ENCODE assay signal across 8 cellular contexts in the genomic region with DNA sequence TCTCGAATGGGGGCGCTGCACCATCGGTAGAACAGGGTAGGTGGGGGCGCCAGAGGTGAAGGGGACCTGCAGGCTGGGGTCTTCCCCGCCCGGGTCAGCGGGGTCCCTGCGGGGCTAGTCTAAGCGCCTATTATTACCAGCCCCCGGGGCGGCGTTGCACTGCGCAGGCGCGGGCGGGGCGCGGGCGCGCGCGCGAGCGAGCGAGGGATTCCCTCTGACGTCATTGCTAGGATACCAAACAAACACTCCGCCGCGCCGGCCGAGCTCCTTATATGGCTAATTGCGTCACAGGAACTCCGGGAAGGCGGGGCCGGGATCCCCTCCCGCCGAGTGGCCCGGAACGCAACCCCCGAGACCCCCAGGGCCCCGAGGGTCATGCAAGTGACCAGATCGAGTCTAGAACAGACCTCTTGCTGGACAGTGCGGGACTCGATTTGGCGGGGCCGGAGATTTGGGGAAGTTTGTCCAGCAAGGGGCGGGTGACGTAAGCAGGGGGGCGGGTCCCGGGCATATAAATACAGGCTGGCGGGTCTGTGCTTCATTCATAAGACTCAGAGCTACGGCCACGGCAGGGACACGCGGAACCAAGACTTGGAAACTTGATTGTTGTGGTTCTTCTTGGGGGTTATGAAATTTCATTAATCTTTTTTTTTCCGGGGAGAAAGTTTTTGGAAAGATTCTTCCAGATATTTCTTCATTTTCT. TPM values are rescaled to one million over a fixed set of nuclear protein-coding genes. Genes with fewer than 3 reads are reported as not detected.
DNase-seq lines count a peak whose midpoint lies in the region; ATAC-seq and TF ChIP-seq lines count a peak whose summit lies in the region.

A gene (plus strand): TSS at position 541 of the 703 bp plus-strand sequence. CDS start 591 bp downstream, outside the sequence.

- H3K27ac Mint-ChIP-seq in activated CD4-positive, alpha-beta memory T cell treated with anti-CD3 and anti-CD28 coated beads for 36 hours: peak within 1 kb of the TSS; percentile 84

- intact Hi-C loops in activated CD4-positive, alpha-beta memory T cell treated with anti-CD3 and anti-CD28 coated beads for 36 hours (cut with micrococcal nuclease): loop anchor here (1.0 kb wide), 1 partner anchor 17 kb away; no protein-coding TSS in a partner anchor
- intact Hi-C loops in dorsolateral prefrontal cortex (cut with DNase I): loop anchor here in 1 of 2 donors (5.0 kb wide), 1 partner anchor 510 kb away; a partner anchor contains a TSS
- intact Hi-C loops in lower leg skin (cut with DNase I; ENCODE audit: low total_unique reads): no loop called here

- H3K4me1 Mint-ChIP-seq in activated CD4-positive, alpha-beta memory T cell treated with anti-CD3 and anti-CD28 coated beads for 36 hours (ENCODE audit: low read depth): peaks cover 28% of the 10 kb centered on the region

- peak within 1 kb of the TSS in 57 of 59 donors; percentile 6 to 98 (median 92) for H3K27ac ChIP-seq in dorsolateral prefrontal cortex

- peak in 1 of 2 donors; percentile 97 for TF ChIP-seq POLR2A in lower leg skin (IDR thresholded peaks at IDR 0.05)

- CTCF ChIA-PET in activated CD4-positive, alpha-beta memory T cell treated with anti-CD3 and anti-CD28 coated beads for 36 hours (lab: Charles Lee): interaction anchor here (0.5 to 5.0 kb wide), 11 partner anchors 11 to 219 kb away, joined by 3 to 89 read pairs (median 4); no protein-coding TSS in a partner anchor

- peaks cover 1% of the 10 kb centered on the region for H3K27me3 Mint-ChIP-seq in activated CD4-positive, alpha-beta memory T cell treated with anti-CD3 and anti-CD28 coated beads for 36 hours

- peak within 1 kb of the TSS; percentile 87 for H3K4me3 Mint-ChIP-seq in activated CD4-positive, alpha-beta memory T cell treated with anti-CD3 and anti-CD28 coated beads for 36 hours

- peak within 1 kb of the TSS; percentile 46 to 97 (median 77) for H3K4me3 ChIP-seq in dorsolateral prefrontal cortex
- H3K4me3 ChIP-seq in lower leg skin (ENCODE audit: low read depth, poor library complexity, severe bottlenecking): peak within 1 kb of the TSS; percentile 30

- no peaks in the 10 kb centered on the region for H3K27me3 ChIP-seq in dorsolateral prefrontal cortex

- no peaks in the 10 kb centered on the region for H3K9me3 Mint-ChIP-seq in activated CD4-positive, alpha-beta memory T cell treated with anti-CD3 and anti-CD28 coated beads for 36 hours

- TF ChIP-seq CTCF in dorsolateral prefrontal cortex (IDR thresholded peaks at IDR 0.05 in 54 of 56, conservative IDR thresholded peaks at IDR 0.05 in 2 of 56; ENCODE audit: low read depth in 1 of 56, partially characterized antibody in 56 of 56) (peak in 44 of 56 donors; percentile 3 to 59 (median 38)), lower leg skin (IDR thresholded peaks at IDR 0.05) (no peak)

- peak; percentile 95 for DNase-seq in AG20443 (ENCODE audit: low spot score)
- peak; percentile 97 for DNase-seq in NCI-H748 (lab: John Stamatoyannopoulos, UW; ENCODE audit: unreplicated experiment)
- peak; percentile 95 for DNase-seq in activated CD4-positive, alpha-beta memory T cell treated with anti-CD3 and anti-CD28 coated beads for 36 hours
- DNase-seq in dorsolateral prefrontal cortex: peak; percentile 93 to 97 (median 96)
- peak; percentile 94 to 99 for DNase-seq in lower leg skin (ENCODE audit: low spot score in 2 of 2)
- peak; percentile 88 to 92 for DNase-seq in stimulated activated CD4-positive, alpha-beta T cell treated with anti-CD3 and anti-CD28 coated beads, Interleukin-4, amount 100 ng/mL, for 4 hours

- 0% methylated on average over 36 to 38 of the region's 56 CpGs for WGBS in lower leg skin, 2 donors

- POLR2A ChIA-PET in activated CD4-positive, alpha-beta memory T cell treated with anti-CD3 and anti-CD28 coated beads for 36 hours (lab: Charles Lee): interaction anchor here (1.0 to 4.0 kb wide), 11 partner anchors 11 to 174 kb away, joined by 3 to 44 read pairs (median 7); a partner anchor contains a TSS

- ATAC-seq in GM19025 (IDR thresholded peaks at IDR 0.05; ENCODE audit: low read depth, unreplicated experiment) (peak; percentile 28), HG03442 (IDR thresholded peaks at IDR 0.05; ENCODE audit: unreplicated experiment) (peak; percentile 40)

- H3K36me3 Mint-ChIP-seq in activated CD4-positive, alpha-beta memory T cell treated with anti-CD3 and anti-CD28 coated beads for 36 hours: peaks cover 3% of the 10 kb centered on the region

RNA-seq across cellular contexts. Expression of the gene that starts here (rescaled TPM):
- 1 to 10 TPM; 3.7 to 5.9 TPM for total RNA-seq in activated CD4-positive, alpha-beta memory T cell treated with anti-CD3 and anti-CD28 coated beads for 36 hours
- total RNA-seq in dorsolateral prefrontal cortex: 100 to 1,000 TPM in 2 of 120 experiments, 10 to 100 TPM in 32, 1 to 10 TPM in 86; 2.6 to 168 (median 7.7) TPM
- 10 to 100 TPM in 2 of 4 donors, 1 to 10 TPM in 2; 5.9 to 18.2 (median 11.2) TPM for total RNA-seq in lower leg skin

Comparison
In these comparisons a context has a peak if more than half of its experiments do, and no peak if none do; other contexts are left out.
1. Peak in every context shown above with its lines: DNase-seq, ATAC-seq, H3K4me3 ChIP-seq and H3K27ac ChIP-seq.
2. CTCF ChIP-seq: peak in dorsolateral prefrontal cortex (44 of 56); none in lower leg skin (0 of 3).